In the genomic region with DNA sequence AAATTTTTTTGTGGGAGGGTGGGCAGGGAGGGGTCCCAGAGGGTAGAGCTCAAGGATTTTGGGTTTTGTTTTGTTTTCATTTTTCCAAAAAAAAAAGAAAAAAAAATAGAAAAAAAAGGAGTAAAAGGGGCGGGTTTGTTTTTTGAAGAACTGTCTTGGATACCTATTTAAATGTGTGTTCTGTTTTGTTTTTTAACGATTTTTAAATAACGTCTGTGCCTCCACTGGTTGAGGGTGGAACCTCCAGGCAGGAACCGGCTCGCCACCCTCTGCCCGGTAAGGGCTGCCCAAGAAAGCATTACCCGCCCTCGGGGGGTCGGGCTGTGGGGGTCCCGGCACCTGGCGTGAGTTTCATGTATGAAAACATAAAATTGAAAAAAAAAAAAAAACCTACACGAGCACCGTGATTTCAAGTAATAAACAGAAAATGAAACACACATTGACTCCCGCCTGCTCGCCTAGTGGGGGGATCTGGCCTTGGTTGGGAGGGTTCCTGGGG, we compare ENCODE assay signal across 8 cellular contexts. TPM values are rescaled to one million over a fixed set of nuclear protein-coding genes. Genes with fewer than 3 reads are reported as not detected.
DNase-seq lines count a peak whose midpoint lies in the region; ATAC-seq and TF ChIP-seq lines count a peak whose summit lies in the region.

No MANE protein-coding gene starts in this region.

- H3K9me3 Mint-ChIP-seq in brain: peaks cover 0 to 4% (median 0%) of the 10 kb centered on the region in 5 experiments
- no peaks in the 10 kb centered on the region for H3K9me3 Mint-ChIP-seq in naive thymus-derived CD4-positive, alpha-beta T cell

- intact Hi-C loops in naive thymus-derived CD4-positive, alpha-beta T cell (cut with micrococcal nuclease): loop anchor here in 1 of 2 donors (1.0 kb wide), 1 partner anchor 9 kb away; no protein-coding TSS in a partner anchor

- TF ChIP-seq CTCF in AG04450 (IDR thresholded peaks at IDR 0.05; ENCODE audit: low read depth, low read length) (no peak), brain (conservative IDR thresholded peaks at IDR 0.05) (no peak), foreskin keratinocyte (conservative IDR thresholded peaks at IDR 0.05) (no peak)

- DNase-seq in AG04450 (ENCODE audit: low read depth, low spot score) (no peak), dedifferentiated amniotic fluid mesenchymal stem cell (ENCODE audit: extremely low spot score) (no peak), foreskin keratinocyte (no peak)
- DNase-seq in naive thymus-derived CD4-positive, alpha-beta T cell: no peak

- POLR2A ChIA-PET in AG04450 (lab: Yijun Ruan, JAX): interaction anchor here (1.0 to 2.9 kb wide), 3 partner anchors 10 to 14 kb away, joined by 3 to 34 read pairs (median 5); a partner anchor contains a TSS
- POLR2A ChIA-PET in naive thymus-derived CD4-positive, alpha-beta T cell (lab: Charles Lee): interaction anchor here (2.4 to 14.9 kb wide), 3 partner anchors 8 to 16 kb away, joined by 13 to 366 read pairs (median 229); a partner anchor contains a TSS

- H3K36me3 Mint-ChIP-seq in brain: peaks cover 34% of the 10 kb centered on the region
- H3K36me3 Mint-ChIP-seq in naive thymus-derived CD4-positive, alpha-beta T cell: peaks cover 0 to 14% (median 4%) of the 10 kb centered on the region in 5 donors

- H3K27me3 ChIP-seq in AG04450 (ENCODE audit: control insufficient read depth, insufficient read depth, low read length) (no peaks in the 10 kb centered on the region), HUES64 (ENCODE audit: insufficient read depth, low read length) (no peaks in the 10 kb centered on the region), foreskin keratinocyte (no peaks in the 10 kb centered on the region)
- no peaks in the 10 kb centered on the region for H3K27me3 ChIP-seq in naive thymus-derived CD4-positive, alpha-beta T cell (ENCODE audit: control insufficient read depth in 2 of 2, insufficient read depth in 2 of 2, low read length in 2 of 2)

- WGBS in HUES64: 68% methylated on average over 13 of the region's 15 CpGs

- H3K27me3 Mint-ChIP-seq in brain: no peaks in the 10 kb centered on the region
- no peaks in the 10 kb centered on the region for H3K27me3 Mint-ChIP-seq in naive thymus-derived CD4-positive, alpha-beta T cell

- peaks cover 56% of the 10 kb centered on the region for H3K4me1 Mint-ChIP-seq in brain
- peaks cover 26 to 62% (median 55%) of the 10 kb centered on the region in 7 donors for H3K4me1 Mint-ChIP-seq in naive thymus-derived CD4-positive, alpha-beta T cell

- no peak for ATAC-seq in naive thymus-derived CD4-positive, alpha-beta T cell
- no peak for ATAC-seq in GM21526 (IDR thresholded peaks at IDR 0.05; ENCODE audit: low FRiP score, unreplicated experiment)
- ATAC-seq in foreskin keratinocyte: no peak
- ATAC-seq in HG02763 (IDR thresholded peaks at IDR 0.05; ENCODE audit: unreplicated experiment): no peak

- H3K4me3 ChIP-seq in AG04450 (ENCODE audit: low read depth, low read length): no peak overlapping the region
- no peak overlapping the region for H3K4me3 ChIP-seq in HUES64 (ENCODE audit: low read length)
- H3K4me3 ChIP-seq in naive thymus-derived CD4-positive, alpha-beta T cell (ENCODE audit: low read length): peak overlapping the region; percentile 73

- H3K4me3 Mint-ChIP-seq in brain: peak overlapping the region in 3 of 5 experiments; percentile 13 to 30 (median 24)
- H3K4me3 Mint-ChIP-seq in naive thymus-derived CD4-positive, alpha-beta T cell: peak overlapping the region; percentile 82 to 90 (median 88)

- H3K4me1 ChIP-seq in HUES64 (ENCODE audit: insufficient read depth, low read length): peaks cover 20% of the 10 kb centered on the region
- peaks cover 59 to 66% of the 10 kb centered on the region in 2 donors for H3K4me1 ChIP-seq in naive thymus-derived CD4-positive, alpha-beta T cell (ENCODE audit: control insufficient read depth in 2 of 2, insufficient read depth in 2 of 2, low read length in 2 of 2)
- peaks cover 10% of the 10 kb centered on the region for H3K4me1 ChIP-seq in foreskin keratinocyte

- H3K27ac Mint-ChIP-seq in brain: peak overlapping the region in 4 of 5 experiments; percentile 14 to 75 (median 66)
- H3K27ac Mint-ChIP-seq in naive thymus-derived CD4-positive, alpha-beta T cell: peak overlapping the region; percentile 92 to 98 (median 97)

- H3K36me3 ChIP-seq in HUES64 (ENCODE audit: insufficient read depth, low read length): peaks cover 46% of the 10 kb centered on the region
- peaks cover 19 to 43% (median 28%) of the 10 kb centered on the region in 3 experiments for H3K36me3 ChIP-seq in naive thymus-derived CD4-positive, alpha-beta T cell (ENCODE audit: control insufficient read depth in 2 of 3, insufficient read depth in 3 of 3, low read length in 3 of 3)

- no peaks in the 10 kb centered on the region; the same call in 1 of the 2 replicates for H3K9me3 ChIP-seq in AG04450 (ENCODE audit: control insufficient read depth, insufficient read depth, low read length)
- no peaks in the 10 kb centered on the region for H3K9me3 ChIP-seq in HUES64 (ENCODE audit: insufficient read depth, low read depth, low read length)
- no peaks in the 10 kb centered on the region for H3K9me3 ChIP-seq in naive thymus-derived CD4-positive, alpha-beta T cell (ENCODE audit: control insufficient read depth in 2 of 3, low read length in 3 of 3)

- H3K27ac ChIP-seq in AG04450 (ENCODE audit: low read depth, low read length): peak overlapping the region; percentile 77
- peak overlapping the region; percentile 89; the same call in 1 of the 2 replicates for H3K27ac ChIP-seq in HUES64 (ENCODE audit: low read depth, low read length)
- H3K27ac ChIP-seq in naive thymus-derived CD4-positive, alpha-beta T cell (ENCODE audit: low read depth, low read length): peak overlapping the region; percentile 99
- no peak overlapping the region for H3K27ac ChIP-seq in foreskin keratinocyte

- no peak overlapping the region for H3K9ac ChIP-seq in HUES64 (ENCODE audit: low read depth, low read length)

- CTCF ChIA-PET in AG04450 (lab: Charles Lee): interaction anchor here (1.1 to 1.4 kb wide), 2 partner anchors 8 to 15 kb away, joined by 3 read pairs; no protein-coding TSS in a partner anchor
- CTCF ChIA-PET in naive thymus-derived CD4-positive, alpha-beta T cell (lab: Charles Lee): interaction anchor here (0.6 to 3.5 kb wide), 4 partner anchors 8 to 81 kb away, joined by 3 to 16 read pairs (median 6); a partner anchor contains a TSS

RNA-seq across cellular contexts. Expression of a gene that starts 10.4 kb away (rescaled TPM):
- polyA plus RNA-seq in AG04450 (2011; rRNA removed) (6.6 and 10.6 TPM in 2 replicates), brain (ENCODE audit: insufficient read depth, low read depth, low replicate concordance) (79.7 TPM), foreskin keratinocyte (16.6 and 17.7 TPM in 2 replicates)
- polyA minus RNA-seq in AG04450 (2011; rRNA and poly(A)+ RNA removed): 16.1 and 21.3 TPM in 2 replicates
- 116 TPM for polyA plus RNA-seq in HUES64 (2013, experiment 1 of 2)
- 108 TPM for polyA plus RNA-seq in HUES64 (2013, experiment 2 of 2)
- 100 to 1,000 TPM in 2 of 5 experiments, 10 to 100 TPM in 3; 22.6 to 310 (median 78.1) TPM for total RNA-seq in naive thymus-derived CD4-positive, alpha-beta T cell
- polyA plus RNA-seq in naive thymus-derived CD4-positive, alpha-beta T cell: 1 to 10 TPM; 1.4 to 3.6 TPM
- 21.3 and 24.4 TPM in 2 replicates for total RNA-seq in foreskin keratinocyte

RNA-seq across cellular contexts. Expression of a gene that starts 10.4 kb away (rescaled TPM):
- polyA plus RNA-seq in AG04450 (2011; rRNA removed) (269 and 274 TPM in 2 replicates), brain (ENCODE audit: insufficient read depth, low read depth, low replicate concordance) (617 TPM), foreskin keratinocyte (128 and 129 TPM in 2 replicates)
- polyA minus RNA-seq in AG04450 (2011; rRNA and poly(A)+ RNA removed): 121 and 143 TPM in 2 replicates
- polyA plus RNA-seq in HUES64 (2013, experiment 1 of 2): 162 TPM
- polyA plus RNA-seq in HUES64 (2013, experiment 2 of 2): 166 TPM
- 100 to 1,000 TPM; 237 to 629 (median 524) TPM for total RNA-seq in naive thymus-derived CD4-positive, alpha-beta T cell
- 100 to 1,000 TPM; 233 to 247 TPM for polyA plus RNA-seq in naive thymus-derived CD4-positive, alpha-beta T cell
- total RNA-seq in foreskin keratinocyte: 95.4 and 99.9 TPM in 2 replicates

RNA-seq across cellular contexts. Expression of a gene that starts 16.6 kb away (rescaled TPM):
- polyA plus RNA-seq in AG04450 (2011; rRNA removed) (16.6 and 29.1 TPM in 2 replicates), brain (ENCODE audit: insufficient read depth, low read depth, low replicate concordance) (60.8 TPM), foreskin keratinocyte (79.6 and 91.6 TPM in 2 replicates)
- 3.8 and 4.7 TPM in 2 replicates for polyA minus RNA-seq in AG04450 (2011; rRNA and poly(A)+ RNA removed)
- 31.0 TPM for polyA plus RNA-seq in HUES64 (2013, experiment 1 of 2)
- 30.9 TPM for polyA plus RNA-seq in HUES64 (2013, experiment 2 of 2)
- total RNA-seq in naive thymus-derived CD4-positive, alpha-beta T cell: 10 to 100 TPM; 31.7 to 57.3 (median 47.7) TPM
- polyA plus RNA-seq in naive thymus-derived CD4-positive, alpha-beta T cell: 10 to 100 TPM; 75.0 to 78.8 TPM
- 48.1 and 50.9 TPM in 2 replicates for total RNA-seq in foreskin keratinocyte

RNA-seq across cellular contexts. Expression of a gene that starts 17.2 kb away (rescaled TPM):
- 36.4 and 55.1 TPM in 2 replicates for polyA plus RNA-seq in AG04450 (2011; rRNA removed)
- polyA minus RNA-seq in AG04450 (2011; rRNA and poly(A)+ RNA removed): 19.4 and 21.4 TPM in 2 replicates
- 131 TPM for polyA plus RNA-seq in HUES64 (2013, experiment 1 of 2)
- 132 TPM for polyA plus RNA-seq in HUES64 (2013, experiment 2 of 2)
- 365 TPM for polyA plus RNA-seq in brain (ENCODE audit: insufficient read depth, low read depth, low replicate concordance)
- 100 to 1,000 TPM in 3 of 5 experiments, 10 to 100 TPM in 2; 90.6 to 178 (median 102) TPM for total RNA-seq in naive thymus-derived CD4-positive, alpha-beta T cell
- polyA plus RNA-seq in naive thymus-derived CD4-positive, alpha-beta T cell: 100 to 1,000 TPM; 209 to 302 TPM
- total RNA-seq in foreskin keratinocyte: 133 and 135 TPM in 2 replicates
- polyA plus RNA-seq in foreskin keratinocyte: 244 and 259 TPM in 2 replicates

RNA-seq across cellular contexts. Expression of a gene that starts 21.0 kb away (rescaled TPM):
- polyA plus RNA-seq in AG04450 (2011; rRNA removed) (1.1 and 1.6 TPM in 2 replicates), brain (ENCODE audit: insufficient read depth, low read depth, low replicate concordance) (11.2 TPM), foreskin keratinocyte (2.4 TPM in 2 replicates)
- 0.55 and 0.91 TPM in 2 replicates for polyA minus RNA-seq in AG04450 (2011; rRNA and poly(A)+ RNA removed)
- polyA plus RNA-seq in HUES64 (2013, experiment 1 of 2): 7.7 TPM
- polyA plus RNA-seq in HUES64 (2013, experiment 2 of 2): 10.9 TPM
- under 1 TPM in 2 of 5 experiments, not detected in 3; 0.15 to 0.27 TPM for total RNA-seq in naive thymus-derived CD4-positive, alpha-beta T cell
- polyA plus RNA-seq in naive thymus-derived CD4-positive, alpha-beta T cell: not detected
- total RNA-seq in foreskin keratinocyte: 3.0 and 3.1 TPM in 2 replicates
